ENCODE assay signal across 9 cellular contexts in the genomic region with DNA sequence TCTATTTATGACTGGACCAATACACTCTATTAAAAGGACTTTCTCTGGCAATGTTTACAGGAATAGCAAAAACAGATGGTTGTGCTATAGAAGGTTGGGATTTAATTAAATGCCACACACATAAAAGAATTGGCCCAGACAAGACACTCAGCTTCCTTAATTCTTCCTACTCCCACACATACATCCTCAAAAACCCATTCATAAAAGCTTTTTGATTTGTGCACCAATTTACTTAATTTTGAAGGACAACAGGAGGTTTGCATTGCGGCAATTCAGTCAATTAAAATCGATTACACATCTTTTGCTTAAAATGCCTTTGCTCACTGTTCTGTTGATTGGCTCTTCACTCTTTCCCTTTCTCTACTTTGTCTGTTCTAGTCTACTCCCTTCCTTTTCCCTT.
"Had no signal": no experiment of that assay in that cellular context is flagged by ENCODE, and none has a peak within 500 bp of the region (broad histone marks: within the 10 kb centered on the region; RNA-seq: fewer than 3 reads in every experiment).

No MANE protein-coding gene starts in this region.

- H3K36me3 Mint-ChIP-seq: IgD-negative memory B cell had no signal

- H3K4me2 ChIP-seq: GM23338 had no signal

- H3K4me3 Mint-ChIP-seq: GM23338, H9, IgD-negative memory B cell had no signal

- FAIRE-seq: H1, H54, HepG2 had no signal

- DNase-seq: H9, HCEC 1CT, KBM-7 had no signal

- H2AFZ ChIP-seq: GM23338 had no signal

- H3K9me3 Mint-ChIP-seq: GM23338, IgD-negative memory B cell had no signal

- H3K27ac Mint-ChIP-seq: GM23338, H9, IgD-negative memory B cell had no signal

- H3K4me1 Mint-ChIP-seq: IgD-negative memory B cell had no signal

- H3K4me3 ChIP-seq: GM23338 had no signal

- H3K27ac ChIP-seq: HL-60 had no signal
